ENCODE assay signal across 10 cellular contexts in genomic region chr4:8391972-8392371, GRCh38. TPM values are rescaled to one million over a fixed set of nuclear protein-coding genes. Genes with fewer than 3 reads are reported as not detected.
DNase-seq lines count a peak whose midpoint lies in the region; ATAC-seq and TF ChIP-seq lines count a peak whose summit lies in the region.
"Had no signal": no experiment of that assay in that cellular context is flagged by ENCODE, and none has a peak within 500 bp of the region (broad histone marks: within the 10 kb centered on the region; RNA-seq: fewer than 3 reads in every experiment).

No MANE protein-coding gene starts in this region.

- H3K27me3 ChIP-seq in DOHH2 (ENCODE audit: control insufficient read depth, low read length) (no peaks in the 10 kb centered on the region), IMR-90 (ENCODE audit: control insufficient read depth, insufficient read depth, low read length) (no peaks in the 10 kb centered on the region), esophagus (ENCODE audit: control insufficient read depth in 1 of 2, insufficient read depth in 2 of 2, low read length in 2 of 2) (no peaks in the 10 kb centered on the region)

- H3K79me2 ChIP-seq in DOHH2 (ENCODE audit: control insufficient read depth, low read length): no peaks in the 10 kb centered on the region

- no peaks in the 10 kb centered on the region for H3K9me3 ChIP-seq in DOHH2 (ENCODE audit: control insufficient read depth, insufficient read depth, low read length)
- H3K9me3 ChIP-seq in IMR-90 (ENCODE audit: control insufficient read depth, insufficient read depth, low read length): no peaks in the 10 kb centered on the region
- no peaks in the 10 kb centered on the region for H3K9me3 ChIP-seq in esophagus (ENCODE audit: control insufficient read depth in 2 of 2, insufficient read depth in 1 of 2, low read depth in 1 of 2, low read length in 1 of 2)

- peaks cover 25% of the 10 kb centered on the region for H3F3A ChIP-seq in DOHH2 (ENCODE audit: control insufficient read depth, insufficient read depth)

- no peak overlapping the region for H4K8ac ChIP-seq in IMR-90 (ENCODE audit: low read depth in 2 of 2, low read length in 2 of 2)

- H3K9me3 Mint-ChIP-seq in activated CD4-positive, alpha-beta T cell treated with anti-CD3 and anti-CD28 coated beads, Interleukin-2, amount 10 ng/mL, durations not matched to agents 24 days and 14 days: no peaks in the 10 kb centered on the region
- H3K9me3 Mint-ChIP-seq: activated naive CD8-positive, alpha-beta T cell treated with anti-CD3 and anti-CD28 coated beads, Interleukin-2, amount 10 ng/mL, durations not matched to agents 7 days and 5 days had no signal

- ATAC-seq in GM21423 (IDR thresholded peaks at IDR 0.05; ENCODE audit: unreplicated experiment) (peak; percentile 87), IMR-90 (ENCODE audit: low read depth) (peak; percentile 52), sciatic nerve (peak; percentile 58)
- ATAC-seq: HCT116 had no signal

- POLR2A ChIA-PET in IMR-90 (lab: Charles Lee; ENCODE audit: unreplicated experiment): no interaction called here

- H3K14ac ChIP-seq in IMR-90 (replicated peaks; ENCODE audit: low read depth, low read length): no peak overlapping the region

- peaks cover 15% of the 10 kb centered on the region; the same call in 1 of the 2 replicates for H3K9me1 ChIP-seq in IMR-90 (ENCODE audit: insufficient read depth, low read length)

- no peak for TF ChIP-seq POLR2A in IMR-90 (IDR thresholded peaks at IDR 0.05; ENCODE audit: low read depth, low read length)

- no peaks in the 10 kb centered on the region; a peak in 1 of 4 replicates for H3K79me1 ChIP-seq in IMR-90 (ENCODE audit: low read depth in 1 of 2, low read length in 2 of 2)

- no TSS peak for BruUV-seq in IMR-90 (replicated peaks; lab: Mats Ljungman, UMichigan)

- peaks cover 71% of the 10 kb centered on the region for H3K4me1 ChIP-seq in DOHH2 (ENCODE audit: control insufficient read depth, low read length)
- peaks cover 22% of the 10 kb centered on the region for H3K4me1 ChIP-seq in IMR-90 (ENCODE audit: control insufficient read depth, insufficient read depth, low read length)
- peaks cover 3 to 9% of the 10 kb centered on the region in 2 donors for H3K4me1 ChIP-seq in esophagus (ENCODE audit: control insufficient read depth in 2 of 2, insufficient read depth in 2 of 2, low read length in 1 of 2)

- 18% methylated on average over 5 of the region's 9 CpGs; no CpG with 5 or more reads in 1 of the 2 experiments for WGBS in IMR-90 (ENCODE audit: extremely low coverage in 2 of 2, insufficient read length in 1 of 2), 2 experiments
- WGBS in esophagus, 2 donors: 61 to 62% methylated on average over 9 of the region's 9 CpGs

- intact Hi-C loops in IMR-90 (cut with micrococcal nuclease): loop anchor here (1.0 to 2.0 kb wide), 2 partner anchors 37 to 118 kb away; no protein-coding TSS in a partner anchor
- intact Hi-C loops in sciatic nerve (cut with DNase I): no loop called here
- intact Hi-C loops in activated CD4-positive, alpha-beta T cell treated with anti-CD3 and anti-CD28 coated beads, Interleukin-2, amount 10 ng/mL, durations not matched to agents 24 days and 14 days (cut with micrococcal nuclease): no loop called here

- H3K4me3 ChIP-seq in DOHH2 (ENCODE audit: low read length) (peak overlapping the region; percentile 54), IMR-90 (ENCODE audit: insufficient read depth, low read depth, low read length) (no peak overlapping the region), esophagus (ENCODE audit: low read depth in 1 of 2, low read length in 2 of 2) (no peak overlapping the region)

- peaks cover 20% of the 10 kb centered on the region for H3K36me3 ChIP-seq in DOHH2 (ENCODE audit: control insufficient read depth, low read length)
- peaks cover 30% of the 10 kb centered on the region; the same call in 1 of the 2 replicates for H3K36me3 ChIP-seq in IMR-90 (ENCODE audit: control insufficient read depth, insufficient read depth, low read length)
- H3K36me3 ChIP-seq in esophagus (ENCODE audit: control insufficient read depth in 2 of 2, insufficient read depth in 2 of 2, low read length in 1 of 2): peaks cover 4 to 58% of the 10 kb centered on the region in 2 donors

- no peak overlapping the region for H2BK20ac ChIP-seq in IMR-90 (ENCODE audit: low read depth, low read length)

- peak; percentile 24 for TF ChIP-seq CTCF in DOHH2 (IDR thresholded peaks at IDR 0.05; ENCODE audit: low read depth, low read length, poor library complexity, severe bottlenecking)
- no peak for TF ChIP-seq CTCF in IMR-90 (conservative IDR thresholded peaks at IDR 0.05; ENCODE audit: low read depth, low read length)

- no peak overlapping the region; the same call in 2 of the 3 replicates for H2BK15ac ChIP-seq in IMR-90 (ENCODE audit: low read depth, low read length)

- no peak overlapping the region for H3K4ac ChIP-seq in IMR-90 (ENCODE audit: low read depth, low read length)

- H2AK9ac ChIP-seq in IMR-90 (replicated peaks; ENCODE audit: low read depth, low read length, poor library complexity): no peak overlapping the region

- no peak overlapping the region for H2BK5ac ChIP-seq in IMR-90 (ENCODE audit: low read depth, low read length, poor library complexity, severe bottlenecking)

- H4K91ac ChIP-seq in IMR-90 (ENCODE audit: insufficient read depth, low read depth, low read length): no peak overlapping the region

- H3K27me3 Mint-ChIP-seq in activated CD4-positive, alpha-beta T cell treated with anti-CD3 and anti-CD28 coated beads, Interleukin-2, amount 10 ng/mL, durations not matched to agents 24 days and 14 days: no peaks in the 10 kb centered on the region
- H3K27me3 Mint-ChIP-seq: activated naive CD8-positive, alpha-beta T cell treated with anti-CD3 and anti-CD28 coated beads, Interleukin-2, amount 10 ng/mL, durations not matched to agents 7 days and 5 days had no signal

- H4K5ac ChIP-seq in IMR-90 (ENCODE audit: low read depth, low read length): no peak overlapping the region

- H3K27ac Mint-ChIP-seq in activated CD4-positive, alpha-beta T cell treated with anti-CD3 and anti-CD28 coated beads, Interleukin-2, amount 10 ng/mL, durations not matched to agents 24 days and 14 days: no peak overlapping the region
- H3K27ac Mint-ChIP-seq: activated naive CD8-positive, alpha-beta T cell treated with anti-CD3 and anti-CD28 coated beads, Interleukin-2, amount 10 ng/mL, durations not matched to agents 7 days and 5 days had no signal

- no peaks in the 10 kb centered on the region for H3K9me2 ChIP-seq in DOHH2 (replicated peaks; ENCODE audit: control insufficient read depth, low read length)

- H3K4me3 Mint-ChIP-seq in activated CD4-positive, alpha-beta T cell treated with anti-CD3 and anti-CD28 coated beads, Interleukin-2, amount 10 ng/mL, durations not matched to agents 24 days and 14 days: no peak overlapping the region
- H3K4me3 Mint-ChIP-seq: activated naive CD8-positive, alpha-beta T cell treated with anti-CD3 and anti-CD28 coated beads, Interleukin-2, amount 10 ng/mL, durations not matched to agents 7 days and 5 days had no signal

- H3K36me3 Mint-ChIP-seq in activated CD4-positive, alpha-beta T cell treated with anti-CD3 and anti-CD28 coated beads, Interleukin-2, amount 10 ng/mL, durations not matched to agents 24 days and 14 days (ENCODE audit: low read depth): peaks cover 10% of the 10 kb centered on the region
- H3K36me3 Mint-ChIP-seq: activated naive CD8-positive, alpha-beta T cell treated with anti-CD3 and anti-CD28 coated beads, Interleukin-2, amount 10 ng/mL, durations not matched to agents 7 days and 5 days had no signal

- H2BK120ac ChIP-seq in IMR-90 (ENCODE audit: low read depth, low read length): no peak overlapping the region

- no peak overlapping the region for H3K56ac ChIP-seq in IMR-90 (ENCODE audit: extremely low read depth, insufficient read depth, low read length)

- H4K20me1 ChIP-seq in DOHH2 (ENCODE audit: control insufficient read depth, insufficient read depth, low read depth, low read length) (no peaks in the 10 kb centered on the region), IMR-90 (ENCODE audit: insufficient read depth, low read length) (peaks cover 17% of the 10 kb centered on the region)

- H2AFZ ChIP-seq in IMR-90 (replicated peaks; ENCODE audit: low read length, poor library complexity): no peak overlapping the region

- no peak overlapping the region for H3K9ac ChIP-seq in IMR-90 (ENCODE audit: low read depth, low read length)

- no peak overlapping the region for H2AK5ac ChIP-seq in IMR-90 (ENCODE audit: low read depth, low read length)

- CTCF ChIA-PET in IMR-90 (lab: Yijun Ruan, JAX): interaction anchor here (1.2 kb wide), 1 partner anchor 116 kb away, joined by 3 read pairs; no protein-coding TSS in a partner anchor

- H3K27ac ChIP-seq in DOHH2 (ENCODE audit: low read depth, low read length) (peak overlapping the region; percentile 97), IMR-90 (ENCODE audit: insufficient read depth, low read length) (no peak overlapping the region), esophagus (ENCODE audit: low read depth in 2 of 2, low read length in 1 of 2) (peak overlapping the region; percentile 50 to 75)

- H3K4me1 Mint-ChIP-seq in activated CD4-positive, alpha-beta T cell treated with anti-CD3 and anti-CD28 coated beads, Interleukin-2, amount 10 ng/mL, durations not matched to agents 24 days and 14 days: peaks cover 5% of the 10 kb centered on the region
- H3K4me1 Mint-ChIP-seq: activated naive CD8-positive, alpha-beta T cell treated with anti-CD3 and anti-CD28 coated beads, Interleukin-2, amount 10 ng/mL, durations not matched to agents 7 days and 5 days had no signal

- dilution Hi-C loops in IMR-90 (cut with HindIII; ENCODE audit: low sequenced_read_pairs, unreplicated experiment): no loop called here

- no peak overlapping the region for H3K23ac ChIP-seq in IMR-90 (ENCODE audit: low read depth, low read length)

- DNase-seq in IMR-90 (peak; percentile 89), sciatic nerve (ENCODE audit: low spot score) (no peak), NCI-H774 (lab: John Stamatoyannopoulos, UW) (no peak), islet precursor cell (no peak)
- no peak for DNase-seq in activated CD4-positive, alpha-beta T cell treated with anti-CD3 and anti-CD28 coated beads, Interleukin-2, amount 10 ng/mL, durations not matched to agents 24 days and 14 days
- DNase-seq: activated naive CD8-positive, alpha-beta T cell treated with anti-CD3 and anti-CD28 coated beads, Interleukin-2, amount 10 ng/mL, durations not matched to agents 7 days and 5 days had no signal

- H3K4me2 ChIP-seq in DOHH2 (ENCODE audit: low read length) (peak overlapping the region; percentile 77), IMR-90 (ENCODE audit: low read depth, low read length) (no peak overlapping the region)

- no peak overlapping the region for H3K18ac ChIP-seq in IMR-90 (ENCODE audit: low read depth, low read length)

- in situ Hi-C loops in IMR-90 (cut with MboI; ENCODE audit: low sequenced_read_pairs): no loop called here

- TF ChIP-seq RAD21 in IMR-90 (IDR thresholded peaks at IDR 0.05; ENCODE audit: low read length): no peak

RNA-seq across cellular contexts. Expression of gene ACOX3, which starts 48.6 kb away (rescaled TPM):
- total RNA-seq in IMR-90 (2012; rRNA removed) (24.2 and 25.8 TPM in 2 replicates), sciatic nerve (27.8 TPM)
- polyA plus RNA-seq in IMR-90 (2012; rRNA removed) (13.2 and 15.2 TPM in 2 replicates), esophagus (10 to 100 TPM; 31.8 to 36.1 TPM)
- polyA plus RNA-seq in IMR-90 (2012; cell fraction: cytosol; rRNA removed): 8.9 and 9.6 TPM in 2 replicates
- 18.2 and 21.1 TPM in 2 replicates for polyA plus RNA-seq in IMR-90 (2012; cell fraction: nucleus; rRNA removed; ENCODE audit: low replicate concordance)
- 20.5 and 23.0 TPM in 2 replicates for total RNA-seq in activated CD4-positive, alpha-beta T cell treated with anti-CD3 and anti-CD28 coated beads, Interleukin-2, amount 10 ng/mL, durations not matched to agents 24 days and 14 days

RNA-seq across cellular contexts. Expression of gene TRMT44, which starts 48.6 kb away (rescaled TPM):
- total RNA-seq in IMR-90 (2012; rRNA removed): 7.3 and 9.7 TPM in 2 replicates
- 6.3 and 8.1 TPM in 2 replicates for polyA plus RNA-seq in IMR-90 (2012; rRNA removed)
- 3.5 and 5.1 TPM in 2 replicates for polyA plus RNA-seq in IMR-90 (2012; cell fraction: cytosol; rRNA removed)
- polyA plus RNA-seq in IMR-90 (2012; cell fraction: nucleus; rRNA removed; ENCODE audit: low replicate concordance): 15.8 and 24.6 TPM in 2 replicates
- polyA plus RNA-seq in esophagus: 10 to 100 TPM; 15.6 to 17.2 TPM
- 28.1 TPM for total RNA-seq in sciatic nerve
- 35.7 and 38.5 TPM in 2 replicates for total RNA-seq in activated CD4-positive, alpha-beta T cell treated with anti-CD3 and anti-CD28 coated beads, Interleukin-2, amount 10 ng/mL, durations not matched to agents 24 days and 14 days
